Comparison of ENCODE assay signal across 1 cellular context in the genomic region with DNA sequence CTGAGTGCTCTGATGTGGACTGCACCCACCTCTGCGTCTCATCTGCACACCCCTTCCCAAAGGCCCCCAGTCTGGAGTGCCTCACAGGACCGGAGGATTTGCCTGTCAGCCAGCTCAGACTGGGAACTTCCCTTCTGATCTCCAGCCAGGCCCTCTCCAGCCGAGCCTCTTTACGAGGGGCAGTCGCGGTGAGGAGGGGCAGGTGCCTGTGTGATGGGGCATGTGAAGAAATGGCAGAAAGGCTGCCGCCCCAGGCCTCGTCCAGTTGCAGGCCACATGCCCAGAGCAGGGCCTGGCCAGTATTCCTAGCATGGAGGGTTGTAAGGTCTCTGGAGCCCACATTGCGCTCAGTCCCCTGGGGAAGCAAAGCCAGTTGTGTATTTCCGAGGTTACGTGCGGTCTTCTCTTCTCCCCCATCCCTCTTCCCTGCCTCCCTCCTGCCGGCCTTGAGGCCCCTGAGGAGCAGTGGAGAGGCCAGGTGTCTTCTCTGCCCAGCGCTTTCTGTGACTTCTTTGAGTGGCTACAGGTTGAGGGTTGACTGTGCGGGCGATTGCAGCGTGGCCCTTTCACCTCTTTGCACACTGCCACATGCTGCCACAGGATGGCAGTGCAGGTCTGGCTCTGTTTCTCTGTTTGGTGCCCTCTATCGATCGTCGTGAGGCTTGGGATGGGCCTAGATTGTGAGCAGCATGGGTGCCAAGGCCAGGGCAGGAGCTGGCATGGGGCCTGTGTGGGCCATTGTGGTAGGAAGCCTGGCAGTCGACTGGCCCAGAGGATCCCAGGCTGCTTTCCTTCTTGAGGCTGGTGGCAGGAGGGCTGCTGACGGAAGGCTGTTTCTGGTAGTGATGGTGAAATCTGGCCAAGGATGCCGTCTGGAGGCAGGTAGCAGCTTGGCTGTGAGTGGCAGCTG.
TF ChIP-seq lines count a peak whose summit lies in the region.

No MANE protein-coding gene starts in this region.

TF ChIP-seq in HepG2, 621 proteins besides CTCF, POLR2A, EP300 and RAD21 (continued from another document):
- TF ChIP-seq, protein P1, sequence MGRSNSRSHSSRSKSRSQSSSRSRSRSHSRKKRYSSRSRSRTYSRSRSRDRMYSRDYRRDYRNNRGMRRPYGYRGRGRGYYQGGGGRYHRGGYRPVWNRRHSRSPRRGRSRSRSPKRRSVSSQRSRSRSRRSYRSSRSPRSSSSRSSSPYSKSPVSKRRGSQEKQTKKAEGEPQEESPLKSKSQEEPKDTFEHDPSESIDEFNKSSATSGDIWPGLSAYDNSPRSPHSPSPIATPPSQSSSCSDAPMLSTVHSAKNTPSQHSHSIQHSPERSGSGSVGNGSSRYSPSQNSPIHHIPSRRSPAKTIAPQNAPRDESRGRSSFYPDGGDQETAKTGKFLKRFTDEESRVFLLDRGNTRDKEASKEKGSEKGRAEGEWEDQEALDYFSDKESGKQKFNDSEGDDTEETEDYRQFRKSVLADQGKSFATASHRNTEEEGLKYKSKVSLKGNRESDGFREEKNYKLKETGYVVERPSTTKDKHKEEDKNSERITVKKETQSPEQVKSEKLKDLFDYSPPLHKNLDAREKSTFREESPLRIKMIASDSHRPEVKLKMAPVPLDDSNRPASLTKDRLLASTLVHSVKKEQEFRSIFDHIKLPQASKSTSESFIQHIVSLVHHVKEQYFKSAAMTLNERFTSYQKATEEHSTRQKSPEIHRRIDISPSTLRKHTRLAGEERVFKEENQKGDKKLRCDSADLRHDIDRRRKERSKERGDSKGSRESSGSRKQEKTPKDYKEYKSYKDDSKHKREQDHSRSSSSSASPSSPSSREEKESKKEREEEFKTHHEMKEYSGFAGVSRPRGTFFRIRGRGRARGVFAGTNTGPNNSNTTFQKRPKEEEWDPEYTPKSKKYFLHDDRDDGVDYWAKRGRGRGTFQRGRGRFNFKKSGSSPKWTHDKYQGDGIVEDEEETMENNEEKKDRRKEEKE (IDR thresholded peaks at IDR 0.05): no peak
- TF ChIP-seq, protein P2, sequence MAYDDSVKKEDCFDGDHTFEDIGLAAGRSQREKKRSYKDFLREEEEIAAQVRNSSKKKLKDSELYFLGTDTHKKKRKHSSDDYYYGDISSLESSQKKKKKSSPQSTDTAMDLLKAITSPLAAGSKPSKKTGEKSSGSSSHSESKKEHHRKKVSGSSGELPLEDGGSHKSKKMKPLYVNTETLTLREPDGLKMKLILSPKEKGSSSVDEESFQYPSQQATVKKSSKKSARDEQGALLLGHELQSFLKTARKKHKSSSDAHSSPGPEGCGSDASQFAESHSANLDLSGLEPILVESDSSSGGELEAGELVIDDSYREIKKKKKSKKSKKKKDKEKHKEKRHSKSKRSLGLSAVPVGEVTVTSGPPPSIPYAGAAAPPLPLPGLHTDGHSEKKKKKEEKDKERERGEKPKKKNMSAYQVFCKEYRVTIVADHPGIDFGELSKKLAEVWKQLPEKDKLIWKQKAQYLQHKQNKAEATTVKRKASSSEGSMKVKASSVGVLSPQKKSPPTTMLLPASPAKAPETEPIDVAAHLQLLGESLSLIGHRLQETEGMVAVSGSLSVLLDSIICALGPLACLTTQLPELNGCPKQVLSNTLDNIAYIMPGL (CRISPR knock-in tag; IDR thresholded peaks at IDR 0.05; ENCODE audit: borderline replicate concordance in 1 of 2, low read depth in 1 of 2): peak; percentile 85 to 93
- TF ChIP-seq GTF3A (CRISPR knock-in tag; conservative IDR thresholded peaks at IDR 0.05) (0 out of 2 replicates have a peak, but pooled peaks have one; percentile 58), ZFP37 (CRISPR knock-in tag; IDR thresholded peaks at IDR 0.05; ENCODE audit: borderline replicate concordance) (no peak), ZNF143 (CRISPR knock-in tag; IDR thresholded peaks at IDR 0.05) (no peak), ATRX (CRISPR knock-in tag; IDR thresholded peaks at IDR 0.05; ENCODE audit: borderline replicate concordance) (no peak), ZNF224 (CRISPR knock-in tag; IDR thresholded peaks at IDR 0.05) (no peak), JDP2 (CRISPR knock-in tag; IDR thresholded peaks at IDR 0.05; ENCODE audit: borderline replicate concordance) (no peak), ZFP82 (CRISPR knock-in tag; IDR thresholded peaks at IDR 0.05; ENCODE audit: borderline replicate concordance) (no peak), KAT2B (IDR thresholded peaks at IDR 0.05; ENCODE audit: borderline replicate concordance, low read depth, low read length) (peak; percentile 14; the same call in 1 of the 2 replicates), CREM (IDR thresholded peaks at IDR 0.05) (no peak), CREM (CRISPR knock-in tag; IDR thresholded peaks at IDR 0.05) (no peak), ZNF225 (CRISPR knock-in tag; IDR thresholded peaks at IDR 0.05) (no peak), LCORL (IDR thresholded peaks at IDR 0.05) (no peak), LCORL (CRISPR knock-in tag; IDR thresholded peaks at IDR 0.05) (peak; percentile 70; the same call in 1 of the 2 replicates), PAF1 (CRISPR knock-in tag; IDR thresholded peaks at IDR 0.05) (no peak), PITX1 (CRISPR knock-in tag; IDR thresholded peaks at IDR 0.05) (no peak), ZNF160 (CRISPR knock-in tag; IDR thresholded peaks at IDR 0.05) (0 out of 2 replicates have a peak, but pooled peaks have one; percentile 39), HNRNPK (IDR thresholded peaks at IDR 0.05; ENCODE audit: low read depth, low read length, poor library complexity, severe bottlenecking) (no peak), ZNF124 (CRISPR knock-in tag; IDR thresholded peaks at IDR 0.05) (no peak), ZBTB20 (CRISPR knock-in tag; IDR thresholded peaks at IDR 0.05; ENCODE audit: borderline replicate concordance, low read depth) (no peak), ZNF672 (CRISPR knock-in tag; IDR thresholded peaks at IDR 0.05) (no peak), MTA1 (CRISPR knock-in tag; IDR thresholded peaks at IDR 0.05; ENCODE audit: borderline replicate concordance) (0 out of 2 replicates have a peak, but pooled peaks have one; percentile 28), PHF20 (CRISPR knock-in tag; IDR thresholded peaks at IDR 0.05) (no peak), HIVEP1 (CRISPR knock-in tag; IDR thresholded peaks at IDR 0.05) (peak; percentile 63; the same call in 1 of the 2 replicates), ASH2L (IDR thresholded peaks at IDR 0.05; ENCODE audit: insufficient read length, low read depth, low read length) (no peak), ZNF331 (CRISPR knock-in tag; IDR thresholded peaks at IDR 0.05) (0 out of 2 replicates have a peak, but pooled peaks have one; percentile 57)
- TF ChIP-seq, protein P3, sequence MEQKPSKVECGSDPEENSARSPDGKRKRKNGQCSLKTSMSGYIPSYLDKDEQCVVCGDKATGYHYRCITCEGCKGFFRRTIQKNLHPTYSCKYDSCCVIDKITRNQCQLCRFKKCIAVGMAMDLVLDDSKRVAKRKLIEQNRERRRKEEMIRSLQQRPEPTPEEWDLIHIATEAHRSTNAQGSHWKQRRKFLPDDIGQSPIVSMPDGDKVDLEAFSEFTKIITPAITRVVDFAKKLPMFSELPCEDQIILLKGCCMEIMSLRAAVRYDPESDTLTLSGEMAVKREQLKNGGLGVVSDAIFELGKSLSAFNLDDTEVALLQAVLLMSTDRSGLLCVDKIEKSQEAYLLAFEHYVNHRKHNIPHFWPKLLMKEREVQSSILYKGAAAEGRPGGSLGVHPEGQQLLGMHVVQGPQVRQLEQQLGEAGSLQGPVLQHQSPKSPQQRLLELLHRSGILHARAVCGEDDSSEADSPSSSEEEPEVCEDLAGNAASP (CRISPR knock-in tag; IDR thresholded peaks at IDR 0.05; ENCODE audit: borderline replicate concordance): 0 out of 2 replicates have a peak, but pooled peaks have one; percentile 23
- TF ChIP-seq, protein P4, sequence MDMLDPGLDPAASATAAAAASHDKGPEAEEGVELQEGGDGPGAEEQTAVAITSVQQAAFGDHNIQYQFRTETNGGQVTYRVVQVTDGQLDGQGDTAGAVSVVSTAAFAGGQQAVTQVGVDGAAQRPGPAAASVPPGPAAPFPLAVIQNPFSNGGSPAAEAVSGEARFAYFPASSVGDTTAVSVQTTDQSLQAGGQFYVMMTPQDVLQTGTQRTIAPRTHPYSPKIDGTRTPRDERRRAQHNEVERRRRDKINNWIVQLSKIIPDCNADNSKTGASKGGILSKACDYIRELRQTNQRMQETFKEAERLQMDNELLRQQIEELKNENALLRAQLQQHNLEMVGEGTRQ (IDR thresholded peaks at IDR 0.05; ENCODE audit: low read depth, low read length): no peak
- TF ChIP-seq, protein P4 (CRISPR knock-in tag; IDR thresholded peaks at IDR 0.05; ENCODE audit: borderline replicate concordance): no peak
- TF ChIP-seq, protein P5, sequence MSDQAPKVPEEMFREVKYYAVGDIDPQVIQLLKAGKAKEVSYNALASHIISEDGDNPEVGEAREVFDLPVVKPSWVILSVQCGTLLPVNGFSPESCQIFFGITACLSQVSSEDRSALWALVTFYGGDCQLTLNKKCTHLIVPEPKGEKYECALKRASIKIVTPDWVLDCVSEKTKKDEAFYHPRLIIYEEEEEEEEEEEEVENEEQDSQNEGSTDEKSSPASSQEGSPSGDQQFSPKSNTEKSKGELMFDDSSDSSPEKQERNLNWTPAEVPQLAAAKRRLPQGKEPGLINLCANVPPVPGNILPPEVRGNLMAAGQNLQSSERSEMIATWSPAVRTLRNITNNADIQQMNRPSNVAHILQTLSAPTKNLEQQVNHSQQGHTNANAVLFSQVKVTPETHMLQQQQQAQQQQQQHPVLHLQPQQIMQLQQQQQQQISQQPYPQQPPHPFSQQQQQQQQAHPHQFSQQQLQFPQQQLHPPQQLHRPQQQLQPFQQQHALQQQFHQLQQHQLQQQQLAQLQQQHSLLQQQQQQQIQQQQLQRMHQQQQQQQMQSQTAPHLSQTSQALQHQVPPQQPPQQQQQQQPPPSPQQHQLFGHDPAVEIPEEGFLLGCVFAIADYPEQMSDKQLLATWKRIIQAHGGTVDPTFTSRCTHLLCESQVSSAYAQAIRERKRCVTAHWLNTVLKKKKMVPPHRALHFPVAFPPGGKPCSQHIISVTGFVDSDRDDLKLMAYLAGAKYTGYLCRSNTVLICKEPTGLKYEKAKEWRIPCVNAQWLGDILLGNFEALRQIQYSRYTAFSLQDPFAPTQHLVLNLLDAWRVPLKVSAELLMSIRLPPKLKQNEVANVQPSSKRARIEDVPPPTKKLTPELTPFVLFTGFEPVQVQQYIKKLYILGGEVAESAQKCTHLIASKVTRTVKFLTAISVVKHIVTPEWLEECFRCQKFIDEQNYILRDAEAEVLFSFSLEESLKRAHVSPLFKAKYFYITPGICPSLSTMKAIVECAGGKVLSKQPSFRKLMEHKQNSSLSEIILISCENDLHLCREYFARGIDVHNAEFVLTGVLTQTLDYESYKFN (CRISPR knock-in tag; conservative IDR thresholded peaks at IDR 0.05): no peak
- TF ChIP-seq, protein P6, sequence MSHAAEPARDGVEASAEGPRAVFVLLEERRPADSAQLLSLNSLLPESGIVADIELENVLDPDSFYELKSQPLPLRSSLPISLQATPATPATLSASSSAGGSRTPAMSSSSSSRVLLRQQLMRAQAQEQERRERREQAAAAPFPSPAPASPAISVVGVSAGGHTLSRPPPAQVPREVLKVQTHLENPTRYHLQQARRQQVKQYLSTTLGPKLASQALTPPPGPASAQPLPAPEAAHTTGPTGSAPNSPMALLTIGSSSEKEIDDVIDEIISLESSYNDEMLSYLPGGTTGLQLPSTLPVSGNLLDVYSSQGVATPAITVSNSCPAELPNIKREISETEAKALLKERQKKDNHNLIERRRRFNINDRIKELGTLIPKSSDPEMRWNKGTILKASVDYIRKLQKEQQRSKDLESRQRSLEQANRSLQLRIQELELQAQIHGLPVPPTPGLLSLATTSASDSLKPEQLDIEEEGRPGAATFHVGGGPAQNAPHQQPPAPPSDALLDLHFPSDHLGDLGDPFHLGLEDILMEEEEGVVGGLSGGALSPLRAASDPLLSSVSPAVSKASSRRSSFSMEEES (CRISPR knock-in tag; IDR thresholded peaks at IDR 0.05): 0 out of 2 replicates have a peak, but pooled peaks have one; percentile 29
- TF ChIP-seq, protein P7, sequence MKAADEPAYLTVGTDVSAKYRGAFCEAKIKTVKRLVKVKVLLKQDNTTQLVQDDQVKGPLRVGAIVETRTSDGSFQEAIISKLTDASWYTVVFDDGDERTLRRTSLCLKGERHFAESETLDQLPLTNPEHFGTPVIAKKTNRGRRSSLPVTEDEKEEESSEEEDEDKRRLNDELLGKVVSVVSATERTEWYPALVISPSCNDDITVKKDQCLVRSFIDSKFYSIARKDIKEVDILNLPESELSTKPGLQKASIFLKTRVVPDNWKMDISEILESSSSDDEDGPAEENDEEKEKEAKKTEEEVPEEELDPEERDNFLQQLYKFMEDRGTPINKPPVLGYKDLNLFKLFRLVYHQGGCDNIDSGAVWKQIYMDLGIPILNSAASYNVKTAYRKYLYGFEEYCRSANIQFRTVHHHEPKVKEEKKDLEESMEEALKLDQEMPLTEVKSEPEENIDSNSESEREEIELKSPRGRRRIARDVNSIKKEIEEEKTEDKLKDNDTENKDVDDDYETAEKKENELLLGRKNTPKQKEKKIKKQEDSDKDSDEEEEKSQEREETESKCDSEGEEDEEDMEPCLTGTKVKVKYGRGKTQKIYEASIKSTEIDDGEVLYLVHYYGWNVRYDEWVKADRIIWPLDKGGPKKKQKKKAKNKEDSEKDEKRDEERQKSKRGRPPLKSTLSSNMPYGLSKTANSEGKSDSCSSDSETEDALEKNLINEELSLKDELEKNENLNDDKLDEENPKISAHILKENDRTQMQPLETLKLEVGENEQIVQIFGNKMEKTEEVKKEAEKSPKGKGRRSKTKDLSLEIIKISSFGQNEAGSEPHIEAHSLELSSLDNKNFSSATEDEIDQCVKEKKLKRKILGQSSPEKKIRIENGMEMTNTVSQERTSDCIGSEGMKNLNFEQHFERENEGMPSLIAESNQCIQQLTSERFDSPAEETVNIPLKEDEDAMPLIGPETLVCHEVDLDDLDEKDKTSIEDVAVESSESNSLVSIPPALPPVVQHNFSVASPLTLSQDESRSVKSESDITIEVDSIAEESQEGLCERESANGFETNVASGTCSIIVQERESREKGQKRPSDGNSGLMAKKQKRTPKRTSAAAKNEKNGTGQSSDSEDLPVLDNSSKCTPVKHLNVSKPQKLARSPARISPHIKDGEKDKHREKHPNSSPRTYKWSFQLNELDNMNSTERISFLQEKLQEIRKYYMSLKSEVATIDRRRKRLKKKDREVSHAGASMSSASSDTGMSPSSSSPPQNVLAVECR (CRISPR knock-in tag; IDR thresholded peaks at IDR 0.05; ENCODE audit: borderline replicate concordance): peak; percentile 41; the same call in 1 of the 2 replicates
